1 cellular context compared by ENCODE assay signal in genomic region chrX:103439161-103439560, GRCh38.
TF ChIP-seq lines count a peak whose summit lies in the region.

No MANE protein-coding gene starts in this region.

TF ChIP-seq in GM23338, 12 proteins besides CTCF, POLR2A, EP300 and RAD21:
- TF ChIP-seq ZNF462 (CRISPR knock-in tag; IDR thresholded peaks at IDR 0.05) (no peak), JUNB (IDR thresholded peaks at IDR 0.05; ENCODE audit: unreplicated experiment) (no peak), REST (IDR thresholded peaks at IDR 0.05; ENCODE audit: unreplicated experiment) (no peak), EZH2phosphoT487 (IDR thresholded peaks at IDR 0.05; ENCODE audit: unreplicated experiment) (no peak), EZH2 (IDR thresholded peaks at IDR 0.05; ENCODE audit: low read depth, unreplicated experiment) (no peak), ZNF114 (CRISPR knock-in tag; IDR thresholded peaks at IDR 0.05) (no peak), STAT1 (IDR thresholded peaks at IDR 0.05; ENCODE audit: unreplicated experiment) (no peak), ZNF331 (CRISPR knock-in tag; IDR thresholded peaks at IDR 0.05; ENCODE audit: low read depth) (no peak), POLR2AphosphoS5 (IDR thresholded peaks at IDR 0.05; ENCODE audit: low read depth) (no peak), CREB1 (CRISPR knock-in tag; IDR thresholded peaks at IDR 0.05; ENCODE audit: low read depth) (no peak), NANOG (IDR thresholded peaks at IDR 0.05; ENCODE audit: borderline replicate concordance) (no peak)
- TF ChIP-seq, protein P1, sequence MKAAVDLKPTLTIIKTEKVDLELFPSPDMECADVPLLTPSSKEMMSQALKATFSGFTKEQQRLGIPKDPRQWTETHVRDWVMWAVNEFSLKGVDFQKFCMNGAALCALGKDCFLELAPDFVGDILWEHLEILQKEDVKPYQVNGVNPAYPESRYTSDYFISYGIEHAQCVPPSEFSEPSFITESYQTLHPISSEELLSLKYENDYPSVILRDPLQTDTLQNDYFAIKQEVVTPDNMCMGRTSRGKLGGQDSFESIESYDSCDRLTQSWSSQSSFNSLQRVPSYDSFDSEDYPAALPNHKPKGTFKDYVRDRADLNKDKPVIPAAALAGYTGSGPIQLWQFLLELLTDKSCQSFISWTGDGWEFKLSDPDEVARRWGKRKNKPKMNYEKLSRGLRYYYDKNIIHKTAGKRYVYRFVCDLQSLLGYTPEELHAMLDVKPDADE (IDR thresholded peaks at IDR 0.05): no peak
